29 cellular contexts compared by ENCODE assay signal in genomic region chr11:66219846-66220565, GRCh38. TPM values are rescaled to one million over a fixed set of nuclear protein-coding genes. Genes with fewer than 3 reads are reported as not detected.
DNase-seq lines count a peak whose midpoint lies in the region; ATAC-seq, FAIRE-seq and TF ChIP-seq lines count a peak whose summit lies in the region.
"Had no signal": no experiment of that assay in that cellular context is flagged by ENCODE, and none has a peak within 500 bp of the region (broad histone marks: within the 10 kb centered on the region; RNA-seq: fewer than 3 reads in every experiment).

No MANE protein-coding gene starts in this region.

- TF ChIP-seq CTCF in H9 (conservative IDR thresholded peaks at IDR 0.05) (no peak), H1 (IDR thresholded peaks at IDR 0.05; ENCODE audit: control extremely low read depth in 1 of 3, insufficient read depth in 1 of 3, low read depth in 1 of 3, low read length in 3 of 3) (no peak)

- peak; percentile 36 for DNase-seq in activated effector memory CD4-positive, alpha-beta T cell treated with anti-CD3 and anti-CD28 coated beads, Interleukin-2, amount 50 U/mL, for 16 hours
- no peak for DNase-seq in activated effector memory CD4-positive, alpha-beta T cell treated with Interleukin-2 at 50 U/mL for 16 hours
- DNase-seq in H9 (peak; percentile 12), H1 (ENCODE audit: low read depth in 1 of 2, low spot score in 2 of 2) (no peak), NOMO-1 treated with DMSO at 0.1 percent for 48 hours (lab: John Stamatoyannopoulos, UW; ENCODE audit: unreplicated experiment) (no peak), NCI-H1694 (lab: John Stamatoyannopoulos, UW) (no peak)
- no peak for DNase-seq in stimulated activated effector memory CD8-positive, alpha-beta T cell treated with anti-CD3 and anti-CD28 coated beads, Interleukin-12 subunit alpha, Interleukin-12 subunit beta, amount 100 ng/mL, for 72 hours (ENCODE audit: low spot score in 2 of 2)
- DNase-seq: activated CD8-positive, alpha-beta memory T cell treated with anti-CD3 and anti-CD28 coated beads, Interleukin-2, amount 10 ng/mL, durations not matched to agents 7 days and 5 days; activated gamma-delta T cell; amygdala; GDM1; heart left ventricle; Karpas-422; left cardiac atrium; mesenchymal stem cell; MV-4-11; NCI-H187; NCI-H526 treated with DMSO at 0.1 percent for 48 hours; RPMI8226; substantia nigra; T1000 had no signal

- no peaks in the 10 kb centered on the region for H3K9me3 Mint-ChIP-seq in H9
- no peaks in the 10 kb centered on the region for H3K9me3 Mint-ChIP-seq in stimulated activated effector memory CD8-positive, alpha-beta T cell treated with anti-CD3 and anti-CD28 coated beads, Interleukin-12 subunit alpha, Interleukin-12 subunit beta, amount 100 ng/mL, for 72 hours
- H3K9me3 Mint-ChIP-seq: CD14-positive monocyte had no signal

- H2BK12ac ChIP-seq in H9 (ENCODE audit: insufficient read length, low read depth, low read length) = no peak overlapping the region
- 0 out of 2 replicates have a peak overlapping the region, but pooled peaks have one; percentile 17 for H2BK12ac ChIP-seq in H1 (ENCODE audit: low read depth, low read length)

- FAIRE-seq in H1 (lab: Jason Lieb, UNC) = no peak

- H2AK5ac ChIP-seq in H9 (ENCODE audit: insufficient read length, low read length) (no peak overlapping the region), H1 (ENCODE audit: low read depth, low read length) (no peak overlapping the region)

- TF ChIP-seq POLR2A in H1 (IDR thresholded peaks at IDR 0.05; ENCODE audit: control extremely low read depth in 1 of 2, low read depth in 2 of 2, low read length in 2 of 2) = no peak

- H3K18ac ChIP-seq in H9 (ENCODE audit: insufficient read length, low read depth, low read length) (no peak overlapping the region), H1 (ENCODE audit: extremely low read depth, low read length) (no peak overlapping the region)

- TF ChIP-seq RAD21 in H1 (IDR thresholded peaks at IDR 0.05 in 1 of 2, conservative IDR thresholded peaks at IDR 0.05 in 1 of 2; ENCODE audit: low read depth in 2 of 2, low read length in 2 of 2) = no peak

- H3K27me3 Mint-ChIP-seq in H9 (ENCODE audit: low read depth) = no peaks in the 10 kb centered on the region
- H3K27me3 Mint-ChIP-seq: activated CD8-positive, alpha-beta memory T cell treated with anti-CD3 and anti-CD28 coated beads, Interleukin-2, amount 10 ng/mL, durations not matched to agents 7 days and 5 days had no signal

- H3K27ac Mint-ChIP-seq in H9 = no peak overlapping the region
- H3K27ac Mint-ChIP-seq in stimulated activated effector memory CD8-positive, alpha-beta T cell treated with anti-CD3 and anti-CD28 coated beads, Interleukin-12 subunit alpha, Interleukin-12 subunit beta, amount 100 ng/mL, for 72 hours = peak overlapping the region; percentile 94
- H3K27ac Mint-ChIP-seq: activated CD8-positive, alpha-beta memory T cell treated with anti-CD3 and anti-CD28 coated beads, Interleukin-2, amount 10 ng/mL, durations not matched to agents 7 days and 5 days had no signal

- H4K5ac ChIP-seq in H9 (ENCODE audit: insufficient read length, low read depth, low read length) = no peak overlapping the region
- no peak overlapping the region for H4K5ac ChIP-seq in H1 (ENCODE audit: insufficient read length, low read depth, low read length)

- no peak overlapping the region for H3T11ph ChIP-seq in H9 (ENCODE audit: low read length)

- H3K27ac ChIP-seq in H9 (ENCODE audit: insufficient read length, low read depth, low read length) (no peak overlapping the region), H1 (ENCODE audit: low read depth, low read length) (no peak overlapping the region)
- H3K27ac ChIP-seq: cardiac muscle cell, heart left ventricle, parathyroid adenoma had no signal

- H2BK15ac ChIP-seq in H9 (ENCODE audit: low read depth, low read length) (no peak overlapping the region), H1 (ENCODE audit: low read length) (no peak overlapping the region)

- H3K79me2 ChIP-seq in H9 (ENCODE audit: insufficient read depth, low read length) (no peaks in the 10 kb centered on the region), H1 (ENCODE audit: control insufficient read depth in 1 of 2, insufficient read depth in 2 of 2, low read length in 2 of 2) (no peaks in the 10 kb centered on the region)
- H3K79me2 ChIP-seq: parathyroid adenoma had no signal

- H3K27me3 ChIP-seq in H9 (ENCODE audit: insufficient read depth, low read length) (no peaks in the 10 kb centered on the region), H1 (replicated peaks in 1 of 4; ENCODE audit: control insufficient read depth in 3 of 4, extremely low read depth in 1 of 4, insufficient read depth in 3 of 4, low read length in 3 of 4) (no peaks in the 10 kb centered on the region)
- H3K27me3 ChIP-seq: cardiac muscle cell, heart left ventricle had no signal

- no peaks in the 10 kb centered on the region for H3K9me3 ChIP-seq in H9 (ENCODE audit: control insufficient read depth, low read depth, low read length)
- no peaks in the 10 kb centered on the region for H3K9me3 ChIP-seq in H1 (ENCODE audit: insufficient read depth in 2 of 2, low read depth in 1 of 2, low read length in 1 of 2)
- H3K9me3 ChIP-seq: heart left ventricle had no signal

- H3K4ac ChIP-seq in H9 (ENCODE audit: low read depth, low read length) = no peak overlapping the region
- no peak overlapping the region for H3K4ac ChIP-seq in H1 (replicated peaks; ENCODE audit: insufficient read length, low read depth, low read length)

- H3K14ac ChIP-seq in H9 (ENCODE audit: insufficient read depth, low read length) = no peak overlapping the region
- H3K14ac ChIP-seq in H1 (ENCODE audit: insufficient read length) = no peak overlapping the region

- CTCF ChIA-PET in H1 (lab: Charles Lee; ENCODE audit: partially characterized antibody) = interaction anchor here (0.7 to 10.1 kb wide), 5 partner anchors 16 to 169 kb away, joined by 3 to 123 read pairs (median 5); no protein-coding TSS in a partner anchor

- no peak overlapping the region for H3K4me3 Mint-ChIP-seq in H9
- H3K4me3 Mint-ChIP-seq in stimulated activated effector memory CD8-positive, alpha-beta T cell treated with anti-CD3 and anti-CD28 coated beads, Interleukin-12 subunit alpha, Interleukin-12 subunit beta, amount 100 ng/mL, for 72 hours = no peak overlapping the region
- H3K4me3 Mint-ChIP-seq: activated CD8-positive, alpha-beta memory T cell treated with anti-CD3 and anti-CD28 coated beads, Interleukin-2, amount 10 ng/mL, durations not matched to agents 7 days and 5 days; CD14-positive monocyte had no signal

- peaks cover 0 to 3% (median 0%) of the 10 kb centered on the region in 4 experiments; a peak in 3 of 8 replicates for H3K36me3 ChIP-seq in H1 (ENCODE audit: control insufficient read depth in 2 of 4, insufficient read depth in 4 of 4, low read length in 3 of 4)

- no peaks in the 10 kb centered on the region for H3K23me2 ChIP-seq in H9 (ENCODE audit: insufficient read length, low read depth, low read length, poor library complexity, severe bottlenecking)
- H3K23me2 ChIP-seq in H1 (ENCODE audit: low read depth, low read length) = no peaks in the 10 kb centered on the region

- H4K91ac ChIP-seq in H9 (ENCODE audit: insufficient read length, low read depth, low read length) = no peak overlapping the region
- no peak overlapping the region for H4K91ac ChIP-seq in H1 (replicated peaks; ENCODE audit: insufficient read length, low read length)

- H3K4me2 ChIP-seq in H9 (ENCODE audit: insufficient read depth, insufficient read length, low read length) = no peak overlapping the region
- no peak overlapping the region for H3K4me2 ChIP-seq in H1 (ENCODE audit: insufficient read depth in 1 of 2, low read depth in 2 of 2, low read length in 2 of 2)

- POLR2A ChIA-PET in H1 (lab: Charles Lee; ENCODE audit: partially characterized antibody) = interaction anchor here (0.5 to 1.5 kb wide), 4 partner anchors 12 to 167 kb away, joined by 3 to 4 read pairs (median 3); no protein-coding TSS in a partner anchor

- H4K20me1 ChIP-seq in H9 (ENCODE audit: control insufficient read depth, insufficient read depth, insufficient read length) = no peaks in the 10 kb centered on the region
- peaks cover 1% of the 10 kb centered on the region in 2 experiments for H4K20me1 ChIP-seq in H1 (replicated peaks in 1 of 2; ENCODE audit: control insufficient read depth in 1 of 2, insufficient read depth in 2 of 2, low read length in 2 of 2)

- H2BK20ac ChIP-seq in H9 (ENCODE audit: low read depth, low read length, poor library complexity, severe bottlenecking) = no peak overlapping the region
- H2BK20ac ChIP-seq in H1 (ENCODE audit: low read length) = no peak overlapping the region

- H3K9ac ChIP-seq in H9 (ENCODE audit: extremely low read depth, insufficient read length, low read length) (no peak overlapping the region), H1 (replicated peaks in 1 of 4; ENCODE audit: extremely low read depth in 1 of 4, low read depth in 3 of 4, low read length in 3 of 4) (no peak overlapping the region)
- H3K9ac ChIP-seq: parathyroid adenoma had no signal

- H4K8ac ChIP-seq in H9 (replicated peaks; ENCODE audit: insufficient read length, low read depth, low read length) = no peak overlapping the region
- no peak overlapping the region for H4K8ac ChIP-seq in H1 (ENCODE audit: extremely low read depth, insufficient read depth, low read length)

- H3K36me3 Mint-ChIP-seq in H9 (ENCODE audit: insufficient read depth in 1 of 3, low read depth in 3 of 3) = peaks cover 0 to 30% (median 11%) of the 10 kb centered on the region in 3 experiments; a peak in 5 of 7 replicates
- peaks cover 89% of the 10 kb centered on the region for H3K36me3 Mint-ChIP-seq in stimulated activated effector memory CD8-positive, alpha-beta T cell treated with anti-CD3 and anti-CD28 coated beads, Interleukin-12 subunit alpha, Interleukin-12 subunit beta, amount 100 ng/mL, for 72 hours

- H3K4me3 ChIP-seq in H1 (ENCODE audit: extremely low read depth in 1 of 4, insufficient read depth in 2 of 4, low read depth in 3 of 4, low read length in 4 of 4) = no peak overlapping the region
- H3K4me3 ChIP-seq: cardiac muscle cell, heart left ventricle had no signal

- H3K4me1 Mint-ChIP-seq in H9 = peaks cover 9 to 10% of the 10 kb centered on the region in 2 experiments
- H3K4me1 Mint-ChIP-seq in stimulated activated effector memory CD8-positive, alpha-beta T cell treated with anti-CD3 and anti-CD28 coated beads, Interleukin-12 subunit alpha, Interleukin-12 subunit beta, amount 100 ng/mL, for 72 hours = peaks cover 20% of the 10 kb centered on the region

- WGBS in H9 (ENCODE audit: extremely low coverage, insufficient read length, low lambda C conversion rate) = no CpG with 5 or more reads among the region's 19 CpGs
- 92% methylated on average over 19 of the region's 19 CpGs; no CpG with 5 or more reads in 1 of the 2 experiments for WGBS in H1 (ENCODE audit: extremely low coverage in 1 of 2, insufficient coverage in 1 of 2, insufficient read length in 1 of 2, insufficient replicate concordance in 2 of 2, low coverage in 1 of 2, low lambda C conversion rate in 2 of 2, missing lambda C conversion rate in 1 of 2), 2 experiments

- H2BK5ac ChIP-seq in H9 (ENCODE audit: insufficient read length, low read length) (no peak overlapping the region), H1 (ENCODE audit: low read depth, low read length) (no peak overlapping the region)

- ATAC-seq in stimulated activated effector memory CD8-positive, alpha-beta T cell treated with anti-CD3 and anti-CD28 coated beads, Interleukin-12 subunit alpha, Interleukin-12 subunit beta, amount 100 ng/mL, for 72 hours = no peak
- no peak for ATAC-seq in HG03378 (IDR thresholded peaks at IDR 0.05; ENCODE audit: unreplicated experiment)
- ATAC-seq: activated CD4-positive, CD25-positive, alpha-beta regulatory T cell treated with anti-CD3 and anti-CD28 coated beads, Interleukin-2, amount 50 U/mL, for 24 hours; activated CD8-positive, alpha-beta memory T cell treated with anti-CD3 and anti-CD28 coated beads, Interleukin-2, amount 10 ng/mL, durations not matched to agents 7 days and 5 days; HCT116; heart left ventricle; left cardiac atrium; SK-N-SH treated with all-trans-retinoic acid at 6 μM for 48 hours had no signal

- H2AFZ ChIP-seq in H9 (ENCODE audit: low read length) (no peak overlapping the region), H1 (ENCODE audit: low read length) (no peak overlapping the region)
- H2AFZ ChIP-seq: parathyroid adenoma had no signal

- H3K79me1 ChIP-seq in H9 (ENCODE audit: insufficient read depth, low read depth, low read length, poor library complexity, severe bottlenecking) = no peaks in the 10 kb centered on the region
- H3K79me1 ChIP-seq in H1 (ENCODE audit: low read depth, low read length) = no peaks in the 10 kb centered on the region

- no peak overlapping the region for H2BK120ac ChIP-seq in H9 (ENCODE audit: low read depth, low read length, poor library complexity, severe bottlenecking)
- no peak overlapping the region for H2BK120ac ChIP-seq in H1 (replicated peaks; ENCODE audit: low read depth, low read length)

- TF ChIP-seq EP300 in H1 (IDR thresholded peaks at IDR 0.05; ENCODE audit: borderline replicate concordance in 1 of 2, low read depth in 2 of 2, low read length in 2 of 2) = no peak

- H3K4me1 ChIP-seq in H9 (ENCODE audit: insufficient read depth, low read length) = no peaks in the 10 kb centered on the region
- peaks cover 0 to 2% (median 0%) of the 10 kb centered on the region in 4 experiments; a peak in 1 of 7 replicates for H3K4me1 ChIP-seq in H1 (replicated peaks in 1 of 4; ENCODE audit: control insufficient read depth in 3 of 4, insufficient read depth in 4 of 4, low read length in 3 of 4)
- H3K4me1 ChIP-seq: parathyroid adenoma had no signal

- H3K56ac ChIP-seq in H9 (ENCODE audit: insufficient read length, low read depth, low read length) (no peak overlapping the region), H1 (replicated peaks; ENCODE audit: insufficient read length, low read depth, low read length) (no peak overlapping the region)

- H3K23ac ChIP-seq in H9 (ENCODE audit: insufficient read length, low read depth, low read length) = no peak overlapping the region
- no peak overlapping the region for H3K23ac ChIP-seq in H1 (ENCODE audit: insufficient read length)

RNA-seq across cellular contexts. Expression of gene KLC2, which starts 37.5 kb away (rescaled TPM):
- total RNA-seq in H9 (2021) = 56.7 and 59.7 TPM in 2 replicates
- 41.8 and 42.5 TPM in 2 replicates for total RNA-seq in H1 (2021; fragmentation: NEBNext Ultra II Directional; extraction: Animal tissue kit (Norgen Biotek cat#: 25700))
- 17.3 and 28.6 TPM in 2 replicates for polyA plus RNA-seq in H1 (2011; rRNA removed)
- polyA plus RNA-seq in H1 (2011; cell fraction: cytosol; rRNA removed) = 20.5 TPM
- 71.8 TPM for polyA plus RNA-seq in H1 (2011; cell fraction: nucleus; rRNA removed)
- 31.1 to 40.5 TPM (median 38.8 TPM) in 4 replicates for polyA plus RNA-seq in H1 (2012, experiment 1 of 2)
- 28.5 TPM for polyA plus RNA-seq in H1 (2012, experiment 2 of 2)
- 25.6 TPM for polyA plus RNA-seq in H1 (2013, experiment 1 of 2)
- 23.0 TPM for polyA plus RNA-seq in H1 (2013, experiment 2 of 2)
- 13.9 and 27.0 TPM in 2 replicates for polyA minus RNA-seq in H1 (2011; rRNA and poly(A)+ RNA removed)
- polyA minus RNA-seq in H1 (2011; cell fraction: cytosol; rRNA and poly(A)+ RNA removed) = 20.8 TPM
- 25.4 TPM for polyA minus RNA-seq in H1 (2011; cell fraction: nucleus; rRNA and poly(A)+ RNA removed)

RNA-seq across cellular contexts. Expression of gene RAB1B, which starts 48.4 kb away (rescaled TPM):
- 118 and 122 TPM in 2 replicates for total RNA-seq in H9 (2021)
- total RNA-seq in H1 (2021; fragmentation: NEBNext Ultra II Directional; extraction: Animal tissue kit (Norgen Biotek cat#: 25700)) = 100 and 106 TPM in 2 replicates
- 217 and 306 TPM in 2 replicates for polyA plus RNA-seq in H1 (2011; rRNA removed)
- 154 TPM for polyA plus RNA-seq in H1 (2011; cell fraction: cytosol; rRNA removed)
- 150 TPM for polyA plus RNA-seq in H1 (2011; cell fraction: nucleus; rRNA removed)
- 83.5 to 116 TPM (median 115 TPM) in 4 replicates for polyA plus RNA-seq in H1 (2012, experiment 1 of 2)
- polyA plus RNA-seq in H1 (2012, experiment 2 of 2) = 130 TPM
- 89.8 TPM for polyA plus RNA-seq in H1 (2013, experiment 1 of 2)
- polyA plus RNA-seq in H1 (2013, experiment 2 of 2) = 91.6 TPM
- polyA minus RNA-seq in H1 (2011; rRNA and poly(A)+ RNA removed) = 110 and 111 TPM in 2 replicates
- 81.3 TPM for polyA minus RNA-seq in H1 (2011; cell fraction: cytosol; rRNA and poly(A)+ RNA removed)
- 39.8 TPM for polyA minus RNA-seq in H1 (2011; cell fraction: nucleus; rRNA and poly(A)+ RNA removed)

RNA-seq across cellular contexts. Expression of gene CNIH2, which starts 58.0 kb away (rescaled TPM):
- total RNA-seq in H9 (2021) = 11.8 and 12.0 TPM in 2 replicates
- 15.8 and 17.0 TPM in 2 replicates for total RNA-seq in H1 (2021; fragmentation: NEBNext Ultra II Directional; extraction: Animal tissue kit (Norgen Biotek cat#: 25700))
- polyA plus RNA-seq in H1 (2011; rRNA removed) = 11.6 and 12.5 TPM in 2 replicates
- 5.5 TPM for polyA plus RNA-seq in H1 (2011; cell fraction: cytosol; rRNA removed)
- 13.1 TPM for polyA plus RNA-seq in H1 (2011; cell fraction: nucleus; rRNA removed)
- polyA plus RNA-seq in H1 (2012, experiment 1 of 2) = 11.7 to 18.1 TPM (median 16.2 TPM) in 4 replicates
- polyA plus RNA-seq in H1 (2012, experiment 2 of 2) = 12.4 TPM
- 12.7 TPM for polyA plus RNA-seq in H1 (2013, experiment 1 of 2)
- 13.4 TPM for polyA plus RNA-seq in H1 (2013, experiment 2 of 2)
- polyA minus RNA-seq in H1 (2011; rRNA and poly(A)+ RNA removed) = 8.5 and 9.1 TPM in 2 replicates
- polyA minus RNA-seq in H1 (2011; cell fraction: cytosol; rRNA and poly(A)+ RNA removed) = 11.6 TPM
- 5.0 TPM for polyA minus RNA-seq in H1 (2011; cell fraction: nucleus; rRNA and poly(A)+ RNA removed)
- total RNA-seq: dermis microvascular lymphatic vessel endothelial cell, left cardiac atrium had no signal
- polyA plus RNA-seq: CD14-positive monocyte had no signal

Comparison
In these comparisons a context has a peak if more than half of its experiments do, and no peak if none do; other contexts are left out.
1. DNase-seq: peak in activated effector memory CD4-positive, alpha-beta T cell treated with anti-CD3 and anti-CD28 coated beads, Interleukin-2, amount 50 U/mL, for 16 hours (single experiment) and H9 (single experiment); none in activated effector memory CD4-positive, alpha-beta T cell treated with Interleukin-2 at 50 U/mL for 16 hours (single experiment), H1 (0 of 2), stimulated activated effector memory CD8-positive, alpha-beta T cell treated with anti-CD3 and anti-CD28 coated beads, Interleukin-12 subunit alpha, Interleukin-12 subunit beta, amount 100 ng/mL, for 72 hours (0 of 2), NOMO-1 treated with DMSO at 0.1 percent for 48 hours (single experiment) and NCI-H1694 (single experiment).